1 cellular context compared by ENCODE assay signal in genomic region chr19:12777217-12778019, GRCh38.
TF ChIP-seq lines count a peak whose summit lies in the region.

No MANE protein-coding gene starts in this region.

TF ChIP-seq in HCT116, 20 proteins besides CTCF, POLR2A, EP300 and RAD21 (continued from another document):
- TF ChIP-seq, protein P1, sequence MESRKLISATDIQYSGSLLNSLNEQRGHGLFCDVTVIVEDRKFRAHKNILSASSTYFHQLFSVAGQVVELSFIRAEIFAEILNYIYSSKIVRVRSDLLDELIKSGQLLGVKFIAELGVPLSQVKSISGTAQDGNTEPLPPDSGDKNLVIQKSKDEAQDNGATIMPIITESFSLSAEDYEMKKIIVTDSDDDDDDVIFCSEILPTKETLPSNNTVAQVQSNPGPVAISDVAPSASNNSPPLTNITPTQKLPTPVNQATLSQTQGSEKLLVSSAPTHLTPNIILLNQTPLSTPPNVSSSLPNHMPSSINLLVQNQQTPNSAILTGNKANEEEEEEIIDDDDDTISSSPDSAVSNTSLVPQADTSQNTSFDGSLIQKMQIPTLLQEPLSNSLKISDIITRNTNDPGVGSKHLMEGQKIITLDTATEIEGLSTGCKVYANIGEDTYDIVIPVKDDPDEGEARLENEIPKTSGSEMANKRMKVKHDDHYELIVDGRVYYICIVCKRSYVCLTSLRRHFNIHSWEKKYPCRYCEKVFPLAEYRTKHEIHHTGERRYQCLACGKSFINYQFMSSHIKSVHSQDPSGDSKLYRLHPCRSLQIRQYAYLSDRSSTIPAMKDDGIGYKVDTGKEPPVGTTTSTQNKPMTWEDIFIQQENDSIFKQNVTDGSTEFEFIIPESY (IDR thresholded peaks at IDR 0.05; ENCODE audit: extremely low read depth, insufficient replicate concordance, low read length) = no peak
- TF ChIP-seq CEBPB (IDR thresholded peaks at IDR 0.05; ENCODE audit: low read depth) (no peak), EZH2phosphoT487 (IDR thresholded peaks at IDR 0.05; ENCODE audit: borderline replicate concordance) (no peak), CBX3 (IDR thresholded peaks at IDR 0.05; ENCODE audit: low read depth) (no peak), YY1 (IDR thresholded peaks at IDR 0.05; ENCODE audit: extremely low read depth, insufficient replicate concordance, low read depth, low read length) (peak; percentile 35), FOSL1 (IDR thresholded peaks at IDR 0.05; ENCODE audit: low read depth) (no peak), ELF1 (IDR thresholded peaks at IDR 0.05; ENCODE audit: borderline replicate concordance, low read depth) (no peak), SIN3A (IDR thresholded peaks at IDR 0.05; ENCODE audit: low read depth) (no peak), SP1 (IDR thresholded peaks at IDR 0.05; ENCODE audit: low read depth) (no peak)
- TF ChIP-seq, protein P2, sequence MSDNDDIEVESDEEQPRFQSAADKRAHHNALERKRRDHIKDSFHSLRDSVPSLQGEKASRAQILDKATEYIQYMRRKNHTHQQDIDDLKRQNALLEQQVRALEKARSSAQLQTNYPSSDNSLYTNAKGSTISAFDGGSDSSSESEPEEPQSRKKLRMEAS (IDR thresholded peaks at IDR 0.05) = peak; percentile 51; the same call in 1 of the 2 replicates
